ENCODE assay signal across 16 cellular contexts in the genomic region with DNA sequence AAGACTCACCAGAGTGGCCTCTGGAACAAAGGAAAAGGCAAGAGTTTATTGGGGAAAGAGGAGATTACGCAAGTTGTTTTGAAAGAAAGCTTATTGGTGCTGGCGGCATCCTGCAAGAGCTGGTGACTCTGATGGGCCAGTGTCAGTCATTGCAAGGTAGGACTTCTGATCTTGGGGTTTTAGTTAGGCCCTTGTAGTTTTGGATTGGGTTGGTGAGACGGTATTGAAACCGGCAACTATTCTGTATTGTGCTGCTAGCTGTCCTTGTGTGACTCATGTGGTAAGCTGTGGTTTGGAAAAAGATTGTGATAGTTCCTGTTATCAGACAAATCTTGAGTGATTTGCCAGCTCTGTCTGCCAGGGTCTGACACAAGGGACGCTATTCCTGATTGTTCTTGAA.
DNase-seq lines count a peak whose midpoint lies in the region; ATAC-seq and TF ChIP-seq lines count a peak whose summit lies in the region.
"Had no signal": no experiment of that assay in that cellular context is flagged by ENCODE, and none has a peak within 500 bp of the region (broad histone marks: within the 10 kb centered on the region; RNA-seq: fewer than 3 reads in every experiment).

No MANE protein-coding gene starts in this region.

- no peak overlapping the region for H3K27ac ChIP-seq in osteoblast (ENCODE audit: low read depth, low read length)
- H3K27ac ChIP-seq: neutrophil, uterus had no signal

- H3K36me3 ChIP-seq in osteoblast (ENCODE audit: insufficient read depth, low read length) = no peaks in the 10 kb centered on the region
- H3K36me3 ChIP-seq: neutrophil, uterus had no signal

- no peaks in the 10 kb centered on the region for H3K9me3 ChIP-seq in osteoblast (ENCODE audit: low read depth, low read length)
- H3K9me3 ChIP-seq: neutrophil, uterus had no signal

- peak overlapping the region; percentile 32 for H2AFZ ChIP-seq in osteoblast (ENCODE audit: low read length)

- H3K4me1 Mint-ChIP-seq in activated T-helper 17 cell treated with anti-CD3 and anti-CD28 coated beads, Interleukin-2, amount 50 U/mL, for 72 hours = peaks cover 6% of the 10 kb centered on the region
- H3K4me1 Mint-ChIP-seq: immature natural killer cell, mesothelial cell of epicardium had no signal

- H3K27me3 Mint-ChIP-seq in activated T-helper 17 cell treated with anti-CD3 and anti-CD28 coated beads, Interleukin-2, amount 50 U/mL, for 72 hours = peaks cover 8% of the 10 kb centered on the region

- peak; percentile 92 for DNase-seq in M059J (ENCODE audit: low read depth)
- DNase-seq in osteoblast (ENCODE audit: insufficient read length, low spot score, missing footprints) = no peak
- DNase-seq: activated CD4-positive, CD25-positive, alpha-beta regulatory T cell treated with anti-CD3 and anti-CD28 coated beads, Interleukin-2, amount 50 U/mL, for 72 hours; C1 segment of cervical spinal cord; immature natural killer cell; NCI-H2029; NCI-H526 treated with DMSO at 0.1 percent for 48 hours; stimulated activated naive CD4-positive, alpha-beta T cell; uterus had no signal

- no peak overlapping the region for H3K4me2 ChIP-seq in osteoblast (ENCODE audit: insufficient read depth, low read length)

- H3K4me1 ChIP-seq in osteoblast (ENCODE audit: insufficient read depth, low read length) = peaks cover 11% of the 10 kb centered on the region
- H3K4me1 ChIP-seq: uterus had no signal

- no peaks in the 10 kb centered on the region for H4K20me1 ChIP-seq in osteoblast (ENCODE audit: insufficient read depth, low read length)

- H3K27ac Mint-ChIP-seq in activated T-helper 17 cell treated with anti-CD3 and anti-CD28 coated beads, Interleukin-2, amount 50 U/mL, for 72 hours = no peak overlapping the region
- H3K27ac Mint-ChIP-seq: immature natural killer cell, mesothelial cell of epicardium had no signal

- H3K9me3 Mint-ChIP-seq in activated T-helper 17 cell treated with anti-CD3 and anti-CD28 coated beads, Interleukin-2, amount 50 U/mL, for 72 hours = peaks cover 3% of the 10 kb centered on the region

- H3K4me3 Mint-ChIP-seq in activated T-helper 17 cell treated with anti-CD3 and anti-CD28 coated beads, Interleukin-2, amount 50 U/mL, for 72 hours = no peak overlapping the region
- H3K4me3 Mint-ChIP-seq: immature natural killer cell, mesothelial cell of epicardium had no signal

- TF ChIP-seq CTCF in GM12873 (IDR thresholded peaks at IDR 0.05; ENCODE audit: insufficient read depth, low read depth, low read length, missing control alignments) (peak; percentile 4), osteoblast (IDR thresholded peaks at IDR 0.05; ENCODE audit: extremely low read depth, low read depth, low read length) (no peak)

- H3K27me3 ChIP-seq in osteoblast (ENCODE audit: insufficient read depth, low read length) = no peaks in the 10 kb centered on the region
- H3K27me3 ChIP-seq: neutrophil, uterus had no signal

- no peaks in the 10 kb centered on the region for H3K36me3 Mint-ChIP-seq in activated T-helper 17 cell treated with anti-CD3 and anti-CD28 coated beads, Interleukin-2, amount 50 U/mL, for 72 hours (ENCODE audit: low read depth)
- H3K36me3 Mint-ChIP-seq: immature natural killer cell, mesothelial cell of epicardium had no signal

- ATAC-seq in activated T-helper 17 cell treated with anti-CD3 and anti-CD28 coated beads, Interleukin-2, amount 50 U/mL, for 72 hours (replicated peaks) = peak; percentile 77
- ATAC-seq in GM18867 (IDR thresholded peaks at IDR 0.05; ENCODE audit: unreplicated experiment) (no peak), GM18868 (IDR thresholded peaks at IDR 0.05; ENCODE audit: unreplicated experiment) (no peak), HG02870 (IDR thresholded peaks at IDR 0.05; ENCODE audit: unreplicated experiment) (no peak)

- no peak overlapping the region for H3K4me3 ChIP-seq in osteoblast (ENCODE audit: insufficient read depth, low read length)
- H3K4me3 ChIP-seq: uterus had no signal

- no peaks in the 10 kb centered on the region for H3K79me2 ChIP-seq in osteoblast (ENCODE audit: insufficient read depth, low read length)
